In the genomic region with DNA sequence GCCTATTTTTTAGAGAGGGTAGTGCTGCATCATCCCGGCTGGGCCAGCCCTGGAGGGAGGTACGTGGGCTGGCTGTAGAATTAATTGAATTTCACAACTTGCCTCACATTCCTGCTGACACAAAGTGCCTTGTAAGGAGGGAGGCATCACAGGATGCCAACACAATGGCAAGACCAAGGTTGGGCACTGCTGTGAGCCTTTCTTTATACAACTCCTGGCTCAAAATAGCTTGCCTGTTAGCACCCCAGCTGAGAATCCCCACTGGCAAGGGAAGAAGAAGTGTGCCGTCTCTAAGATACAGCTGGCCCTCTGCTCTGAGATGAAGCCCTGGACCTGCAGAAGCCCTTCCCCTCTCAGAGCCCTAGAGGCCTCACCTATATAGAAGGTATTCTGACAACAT, we compare ENCODE assay signal across 29 cellular contexts.
DNase-seq lines count a peak whose midpoint lies in the region; ATAC-seq and TF ChIP-seq lines count a peak whose summit lies in the region.
"Had no signal": no experiment of that assay in that cellular context is flagged by ENCODE, and none has a peak within 500 bp of the region (broad histone marks: within the 10 kb centered on the region; RNA-seq: fewer than 3 reads in every experiment).

No MANE protein-coding gene starts in this region.

- H3K56ac ChIP-seq in H9 (ENCODE audit: insufficient read length, low read depth, low read length) = no peak overlapping the region

- DNase-seq in H9 (peak; percentile 58), NT2/D1 (ENCODE audit: low read depth, low spot score) (peak; percentile 32), iPS DF 19.7 (ENCODE audit: low read depth, low spot score) (peak; percentile 80), neuronal stem cell (ENCODE audit: low spot score) (peak; percentile 4), HT-29 (ENCODE audit: low spot score) (no peak), ascending aorta (ENCODE audit: low spot score in 2 of 2) (no peak), nephron progenitor cell (no peak), PC-3 (no peak)
- DNase-seq: activated CD4-positive, alpha-beta memory T cell treated with anti-CD3 and anti-CD28 coated beads, Interleukin-2, amount 10 ng/mL, durations not matched to agents 7 days and 5 days; activated CD4-positive, alpha-beta T cell treated with anti-CD3 and anti-CD28 coated beads for 1 hour; activated CD8-positive, alpha-beta memory T cell treated with anti-CD3 and anti-CD28 coated beads, Interleukin-2, amount 50 U/mL, for 48 hours; DMS79; esophagus squamous epithelium; HFFc6; Kasumi-1; mucosa of descending colon; NCI-H187 treated with DMSO at 0.1 percent for 48 hours; NCI-H2227 treated with DMSO at 0.1 percent for 48 hours; NCI-H774; stimulated activated CD4-positive, alpha-beta T cell treated with anti-CD3 and anti-CD28 coated beads, Interleukin-12 subunit alpha, Interleukin-12 subunit beta, amount 100 ng/mL, for 4 hours; stimulated activated CD4-positive, alpha-beta T cell treated with anti-CD3 and anti-CD28 coated beads, Interleukin-4, amount 100 ng/mL, for 1 hour; T-helper 17 cell had no signal

- POLR2A ChIA-PET in PC-3 (lab: Charles Lee; ENCODE audit: unreplicated experiment) = no interaction called here

- no TSS peak for BruUV-seq in PC-3 (replicated peaks; lab: Mats Ljungman, UMichigan)

- no peaks in the 10 kb centered on the region for H3K23me2 ChIP-seq in H9 (ENCODE audit: insufficient read length, low read depth, low read length, poor library complexity, severe bottlenecking)

- peaks cover 15 to 19% of the 10 kb centered on the region in 2 experiments for H3K4me1 Mint-ChIP-seq in H9
- H3K4me1 Mint-ChIP-seq in nephron progenitor cell = no peaks in the 10 kb centered on the region
- H3K4me1 Mint-ChIP-seq: T-helper 17 cell had no signal

- intact Hi-C loops in ascending aorta (cut with DNase I) = no loop called here
- intact Hi-C loops in PC-3 (cut with micrococcal nuclease) = no loop called here

- H3K27ac Mint-ChIP-seq in H9 (no peak overlapping the region; a peak in 1 of 7 replicates), nephron progenitor cell (no peak overlapping the region)
- H3K27ac Mint-ChIP-seq: activated CD4-positive, alpha-beta memory T cell treated with anti-CD3 and anti-CD28 coated beads, Interleukin-2, amount 10 ng/mL, durations not matched to agents 7 days and 5 days; activated naive CD4-positive, alpha-beta T cell treated with anti-CD3 and anti-CD28 coated beads, Interleukin-2, amount 50 U/mL, for 72 hours; HFFc6; T-helper 17 cell had no signal

- no peaks in the 10 kb centered on the region for H3K9me3 Mint-ChIP-seq in H9
- no peaks in the 10 kb centered on the region for H3K9me3 Mint-ChIP-seq in nephron progenitor cell
- H3K9me3 Mint-ChIP-seq: activated CD4-positive, alpha-beta memory T cell treated with anti-CD3 and anti-CD28 coated beads, Interleukin-2, amount 10 ng/mL, durations not matched to agents 7 days and 5 days; activated naive CD4-positive, alpha-beta T cell treated with anti-CD3 and anti-CD28 coated beads, Interleukin-2, amount 50 U/mL, for 72 hours had no signal

- H2AK5ac ChIP-seq in H9 (ENCODE audit: insufficient read length, low read length) = no peak overlapping the region
- no peak overlapping the region for H2AK5ac ChIP-seq in neuronal stem cell (ENCODE audit: low read depth, low read length)

- H3K27ac ChIP-seq in H9 (ENCODE audit: insufficient read length, low read depth, low read length) (no peak overlapping the region), neuronal stem cell (replicated peaks; ENCODE audit: low read length) (no peak overlapping the region), ascending aorta (no peak overlapping the region), PC-3 (ENCODE audit: low read length) (no peak overlapping the region)
- H3K27ac ChIP-seq: cardiac muscle cell, coronary artery, esophagus squamous epithelium, RWPE1, suprapubic skin had no signal

- no peak overlapping the region for H3K4me3 Mint-ChIP-seq in H9
- H3K4me3 Mint-ChIP-seq in nephron progenitor cell = no peak overlapping the region
- H3K4me3 Mint-ChIP-seq: activated CD4-positive, alpha-beta memory T cell treated with anti-CD3 and anti-CD28 coated beads, Interleukin-2, amount 10 ng/mL, durations not matched to agents 7 days and 5 days; HFFc6; T-helper 17 cell had no signal

- H3K23ac ChIP-seq in H9 (ENCODE audit: insufficient read length, low read depth, low read length) = no peak overlapping the region
- no peak overlapping the region for H3K23ac ChIP-seq in neuronal stem cell (ENCODE audit: low read depth, low read length, poor library complexity)

- no peak overlapping the region for H3K4me2 ChIP-seq in H9 (ENCODE audit: insufficient read depth, insufficient read length, low read length)
- H3K4me2 ChIP-seq in neuronal stem cell (ENCODE audit: insufficient read depth, low read length, poor library complexity, severe bottlenecking) = no peak overlapping the region
- H3K4me2 ChIP-seq in PC-3 (ENCODE audit: low read length) = no peak overlapping the region

- H3K4ac ChIP-seq in H9 (ENCODE audit: low read depth, low read length) (no peak overlapping the region), neuronal stem cell (ENCODE audit: low read length) (no peak overlapping the region)

- no peaks in the 10 kb centered on the region for H3K9me2 ChIP-seq in PC-3 (replicated peaks; ENCODE audit: low read length)

- no peak overlapping the region for H2BK5ac ChIP-seq in H9 (ENCODE audit: insufficient read length, low read length)
- H2BK5ac ChIP-seq in neuronal stem cell (ENCODE audit: low read length) = no peak overlapping the region

- no peak overlapping the region for H3K9ac ChIP-seq in H9 (ENCODE audit: extremely low read depth, insufficient read length, low read length)
- H3K9ac ChIP-seq in NT2/D1 (ENCODE audit: insufficient read length, low read depth) = no peak overlapping the region
- H3K9ac ChIP-seq in neuronal stem cell (ENCODE audit: low read depth, low read length, poor library complexity) = no peak overlapping the region
- H3K9ac ChIP-seq in PC-3 (ENCODE audit: low read length) = no peak overlapping the region

- WGBS in H9 (ENCODE audit: extremely low coverage, insufficient read length, low lambda C conversion rate) = no CpG with 5 or more reads among the region's 3 CpGs
- WGBS in neuronal stem cell (ENCODE audit: extremely low coverage in 2 of 2, insufficient read length in 2 of 2, insufficient replicate concordance in 1 of 2), 2 donors = no CpG with 5 or more reads among the region's 3 CpGs

- H3K4me1 ChIP-seq in H9 (ENCODE audit: insufficient read depth, low read length) (peaks cover 5% of the 10 kb centered on the region; the same call in 1 of the 2 replicates), NT2/D1 (ENCODE audit: insufficient read depth, insufficient read length) (no peaks in the 10 kb centered on the region), neuronal stem cell (ENCODE audit: control insufficient read depth in 2 of 2, insufficient read depth in 1 of 2, low read depth in 1 of 2, low read length in 2 of 2) (peaks cover 0 to 4% of the 10 kb centered on the region in 2 donors), ascending aorta (no peaks in the 10 kb centered on the region), PC-3 (ENCODE audit: insufficient read depth, low read length) (no peaks in the 10 kb centered on the region)
- H3K4me1 ChIP-seq: esophagus squamous epithelium, suprapubic skin had no signal

- H2BK15ac ChIP-seq in H9 (ENCODE audit: low read depth, low read length) = no peak overlapping the region
- H2BK15ac ChIP-seq in neuronal stem cell (ENCODE audit: low read length) = no peak overlapping the region

- H3K4me3 ChIP-seq in NT2/D1 (ENCODE audit: insufficient read length, low read depth) = no peak overlapping the region
- H3K4me3 ChIP-seq in neuronal stem cell (ENCODE audit: low read length in 2 of 2) = no peak overlapping the region
- no peak overlapping the region for H3K4me3 ChIP-seq in ascending aorta
- H3K4me3 ChIP-seq in PC-3 (ENCODE audit: low read length) = no peak overlapping the region
- H3K4me3 ChIP-seq: cardiac muscle cell, coronary artery, esophagus squamous epithelium, mucosa of descending colon, suprapubic skin had no signal

- H3K9me3 ChIP-seq in H9 (ENCODE audit: control insufficient read depth, low read depth, low read length) (no peaks in the 10 kb centered on the region), NT2/D1 (ENCODE audit: insufficient read depth, low read length) (no peaks in the 10 kb centered on the region), neuronal stem cell (replicated peaks in 1 of 2; ENCODE audit: control insufficient read depth in 2 of 2, insufficient read depth in 1 of 2, low read depth in 1 of 2, low read length in 2 of 2) (no peaks in the 10 kb centered on the region), ascending aorta (no peaks in the 10 kb centered on the region), PC-3 (ENCODE audit: low read length) (no peaks in the 10 kb centered on the region)
- H3K9me3 ChIP-seq: esophagus squamous epithelium, mucosa of descending colon, suprapubic skin had no signal

- no peak overlapping the region for H3K14ac ChIP-seq in H9 (ENCODE audit: insufficient read depth, low read length)
- H3K14ac ChIP-seq in neuronal stem cell (ENCODE audit: low read length) = no peak overlapping the region

- H3K36me3 ChIP-seq in NT2/D1 (ENCODE audit: insufficient read depth, insufficient read length, low read length) (no peaks in the 10 kb centered on the region), neuronal stem cell (replicated peaks in 1 of 2; ENCODE audit: control insufficient read depth in 2 of 2, insufficient read depth in 2 of 2, low read length in 2 of 2) (no peaks in the 10 kb centered on the region), ascending aorta (no peaks in the 10 kb centered on the region), PC-3 (ENCODE audit: low read depth, low read length) (no peaks in the 10 kb centered on the region)
- H3K36me3 ChIP-seq: cardiac muscle cell, esophagus squamous epithelium, suprapubic skin had no signal

- no peak for ATAC-seq in PC-3
- ATAC-seq: activated naive CD4-positive, alpha-beta T cell treated with anti-CD3 and anti-CD28 coated beads, Interleukin-2, amount 50 U/mL, for 72 hours; mucosa of descending colon; sciatic nerve; SK-N-SH treated with all-trans-retinoic acid at 6 μM for 48 hours; T-helper 17 cell had no signal

- no peak overlapping the region for H4K5ac ChIP-seq in H9 (ENCODE audit: insufficient read length, low read depth, low read length)

- TF ChIP-seq CTCF in H9 (conservative IDR thresholded peaks at IDR 0.05) (no peak), ascending aorta (IDR thresholded peaks at IDR 0.05) (no peak), nephron progenitor cell (IDR thresholded peaks at IDR 0.05) (no peak), PC-3 (conservative IDR thresholded peaks at IDR 0.05; ENCODE audit: low read depth, low read length) (no peak)

- H3K18ac ChIP-seq in H9 (ENCODE audit: insufficient read length, low read depth, low read length) (no peak overlapping the region), neuronal stem cell (ENCODE audit: low read length) (no peak overlapping the region)

- no peak overlapping the region for H4K91ac ChIP-seq in H9 (ENCODE audit: insufficient read length, low read depth, low read length)
- no peak overlapping the region for H4K91ac ChIP-seq in neuronal stem cell (ENCODE audit: low read depth, low read length, poor library complexity)

- CTCF ChIA-PET in PC-3 (lab: Charles Lee) = no interaction called here

- H3K79me1 ChIP-seq in H9 (ENCODE audit: insufficient read depth, low read depth, low read length, poor library complexity, severe bottlenecking) (no peaks in the 10 kb centered on the region), neuronal stem cell (ENCODE audit: low read depth, low read length) (no peaks in the 10 kb centered on the region)

- H2BK20ac ChIP-seq in H9 (ENCODE audit: low read depth, low read length, poor library complexity, severe bottlenecking) = no peak overlapping the region

- H3K79me2 ChIP-seq in H9 (ENCODE audit: insufficient read depth, low read length) (no peaks in the 10 kb centered on the region), PC-3 (ENCODE audit: low read length) (no peaks in the 10 kb centered on the region)

- H3F3A ChIP-seq in PC-3 (ENCODE audit: low read length, unreplicated experiment) = no peaks in the 10 kb centered on the region

- no peak overlapping the region for H2AFZ ChIP-seq in H9 (ENCODE audit: low read length)
- H2AFZ ChIP-seq in neuronal stem cell (ENCODE audit: low read length) = peak overlapping the region; percentile 34
- H2AFZ ChIP-seq in PC-3 (ENCODE audit: low read length) = no peak overlapping the region

- H4K8ac ChIP-seq in H9 (replicated peaks; ENCODE audit: insufficient read length, low read depth, low read length) (no peak overlapping the region), neuronal stem cell (ENCODE audit: low read depth, low read length) (no peak overlapping the region)

- H2BK12ac ChIP-seq in H9 (ENCODE audit: insufficient read length, low read depth, low read length) = no peak overlapping the region
- no peak overlapping the region for H2BK12ac ChIP-seq in neuronal stem cell (ENCODE audit: low read length)

- peaks cover 59% of the 10 kb centered on the region for H3K27me3 Mint-ChIP-seq in H9 (ENCODE audit: low read depth)
- H3K27me3 Mint-ChIP-seq in nephron progenitor cell (ENCODE audit: low read depth, poor library complexity) = no peaks in the 10 kb centered on the region
- H3K27me3 Mint-ChIP-seq: activated CD4-positive, alpha-beta memory T cell treated with anti-CD3 and anti-CD28 coated beads, Interleukin-2, amount 10 ng/mL, durations not matched to agents 7 days and 5 days; T-helper 17 cell had no signal

- H3K36me3 Mint-ChIP-seq in H9 (ENCODE audit: insufficient read depth in 1 of 3, low read depth in 3 of 3) (no peaks in the 10 kb centered on the region), nephron progenitor cell (ENCODE audit: low read depth) (no peaks in the 10 kb centered on the region)
- H3K36me3 Mint-ChIP-seq: activated naive CD4-positive, alpha-beta T cell treated with anti-CD3 and anti-CD28 coated beads, Interleukin-2, amount 50 U/mL, for 72 hours had no signal

- H3K27me3 ChIP-seq in H9 (ENCODE audit: insufficient read depth, low read length) (peaks cover 9% of the 10 kb centered on the region), NT2/D1 (ENCODE audit: insufficient read depth, insufficient read length) (no peaks in the 10 kb centered on the region), neuronal stem cell (ENCODE audit: control insufficient read depth in 3 of 3, insufficient read depth in 3 of 3, low read depth in 1 of 3, low read length in 3 of 3) (no peaks in the 10 kb centered on the region), ascending aorta (no peaks in the 10 kb centered on the region), PC-3 (ENCODE audit: low read length) (no peaks in the 10 kb centered on the region)
- H3K27me3 ChIP-seq: cardiac muscle cell, esophagus squamous epithelium, suprapubic skin had no signal

- no peaks in the 10 kb centered on the region for H4K20me1 ChIP-seq in H9 (ENCODE audit: control insufficient read depth, insufficient read depth, insufficient read length)
- H4K20me1 ChIP-seq in PC-3 (ENCODE audit: low read length) = no peaks in the 10 kb centered on the region

- H3T11ph ChIP-seq in H9 (ENCODE audit: low read length) = no peak overlapping the region

- H2BK120ac ChIP-seq in H9 (ENCODE audit: low read depth, low read length, poor library complexity, severe bottlenecking) (no peak overlapping the region), neuronal stem cell (ENCODE audit: low read depth, low read length) (no peak overlapping the region)

Comparison
In these comparisons a context has a peak if more than half of its experiments do, and no peak if none do; other contexts are left out.
1. DNase-seq: peak in H9 (single experiment), NT2/D1 (single experiment), iPS DF 19.7 (single experiment) and neuronal stem cell (single experiment); none in HT-29 (single experiment), ascending aorta (0 of 2), nephron progenitor cell (single experiment) and PC-3 (single experiment).